Comparison of ENCODE assay signal across 22 cellular contexts in the genomic region with DNA sequence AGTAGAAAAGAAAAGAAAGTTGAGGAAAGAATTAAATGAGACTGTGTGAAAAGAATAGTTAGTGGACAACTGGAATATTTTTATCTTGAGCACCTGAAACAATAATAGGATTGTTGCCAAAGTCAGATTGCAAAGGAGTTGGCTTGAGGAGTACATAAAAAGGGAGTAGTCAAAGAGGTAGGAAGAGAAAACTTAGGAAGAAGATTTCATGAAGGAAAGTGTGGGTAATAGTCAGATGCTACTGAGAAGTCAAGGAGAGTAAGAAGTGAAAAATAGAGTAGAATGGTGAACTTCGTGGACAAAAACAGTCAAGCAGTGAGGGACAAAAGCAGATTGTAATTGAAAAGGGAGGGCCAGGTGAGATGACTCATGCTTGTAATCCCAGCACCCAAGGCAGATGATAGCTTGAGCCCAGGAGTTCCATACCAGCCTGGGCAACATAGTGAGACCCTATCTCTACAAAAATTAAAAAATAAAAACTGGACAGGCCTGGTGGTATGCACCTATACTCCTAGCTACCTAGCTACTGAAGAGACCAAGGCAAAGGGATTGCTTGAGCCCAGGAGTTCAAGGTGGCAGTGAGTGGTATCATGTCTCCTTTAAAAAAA.
A peak's percentile ranks its signal among the peaks of the same experiment; 100 is the strongest.
DNase-seq lines count a peak whose midpoint lies in the region; ATAC-seq and TF ChIP-seq lines count a peak whose summit lies in the region.
"Had no signal": no experiment of that assay in that cellular context is flagged by ENCODE, and none has a peak within 500 bp of the region (broad histone marks: within the 10 kb centered on the region; RNA-seq: fewer than 3 reads in every experiment).

No MANE protein-coding gene starts in this region.

- no peak overlapping the region for H3K4me3 ChIP-seq in Panc1 (ENCODE audit: low read depth in 2 of 2, low read length in 2 of 2)
- H3K4me3 ChIP-seq in ovary: no peak overlapping the region
- no peak overlapping the region for H3K4me3 ChIP-seq in gastrocnemius medialis
- H3K4me3 ChIP-seq: GM12878, sigmoid colon had no signal

- H3K9me3 ChIP-seq in Panc1 (ENCODE audit: control insufficient read depth, insufficient read depth, low read depth, low read length) (no peaks in the 10 kb centered on the region), ovary (no peaks in the 10 kb centered on the region), gastrocnemius medialis (no peaks in the 10 kb centered on the region)
- H3K9me3 ChIP-seq: sigmoid colon had no signal

- peak overlapping the region; percentile 68 for H3K27ac Mint-ChIP-seq in activated naive CD8-positive, alpha-beta T cell
- no peak overlapping the region for H3K27ac Mint-ChIP-seq in activated naive CD8-positive, alpha-beta T cell treated with anti-CD3 and anti-CD28 coated beads, Interleukin-2, amount 50 U/mL, for 24 hours
- H3K27ac Mint-ChIP-seq in effector memory CD8-positive, alpha-beta T cell: peak overlapping the region; percentile 7 to 11
- H3K27ac Mint-ChIP-seq: nephron progenitor cell had no signal

- H3K27me3 ChIP-seq in Panc1 (ENCODE audit: control insufficient read depth, insufficient read depth, low read length) (no peaks in the 10 kb centered on the region), ovary (no peaks in the 10 kb centered on the region), gastrocnemius medialis (no peaks in the 10 kb centered on the region)
- H3K27me3 ChIP-seq: sigmoid colon had no signal

- ATAC-seq in activated naive CD8-positive, alpha-beta T cell treated with anti-CD3 and anti-CD28 coated beads, Interleukin-2, amount 50 U/mL, for 24 hours: no peak
- ATAC-seq in Panc1 (no peak), gastrocnemius medialis (no peak)
- no peak for ATAC-seq in effector memory CD8-positive, alpha-beta T cell (replicated peaks)
- ATAC-seq: GM12878 had no signal

- in situ Hi-C loops in Panc1 (cut with HindIII; ENCODE audit: low pct_unique_long_range_greater_than_20kb, low sequenced_read_pairs) (no loop called here), gastrocnemius medialis (cut with MboI; ENCODE audit: low sequenced_read_pairs in 4 of 4) (no loop called here)

- intact Hi-C loops in Panc1 (cut with micrococcal nuclease; ENCODE audit: unreplicated experiment) (no loop called here), ovary (cut with DNase I) (no loop called here), gastrocnemius medialis (cut with DNase I; ENCODE audit: low total_unique reads) (no loop called here)

- H3K4me3 Mint-ChIP-seq in activated naive CD8-positive, alpha-beta T cell: no peak overlapping the region
- H3K4me3 Mint-ChIP-seq in activated naive CD8-positive, alpha-beta T cell treated with anti-CD3 and anti-CD28 coated beads, Interleukin-2, amount 50 U/mL, for 24 hours: no peak overlapping the region
- no peak overlapping the region for H3K4me3 Mint-ChIP-seq in effector memory CD8-positive, alpha-beta T cell
- H3K4me3 Mint-ChIP-seq: CD14-positive monocyte, nephron progenitor cell had no signal

- H3K4me1 Mint-ChIP-seq in activated naive CD8-positive, alpha-beta T cell (ENCODE audit: low read depth): peaks cover 3% of the 10 kb centered on the region
- H3K4me1 Mint-ChIP-seq in activated naive CD8-positive, alpha-beta T cell treated with anti-CD3 and anti-CD28 coated beads, Interleukin-2, amount 50 U/mL, for 24 hours: no peaks in the 10 kb centered on the region
- H3K4me1 Mint-ChIP-seq in effector memory CD8-positive, alpha-beta T cell (ENCODE audit: low read depth in 2 of 2): no peaks in the 10 kb centered on the region
- H3K4me1 Mint-ChIP-seq: CD14-positive monocyte, nephron progenitor cell had no signal

- H3K4me1 ChIP-seq in Panc1 (ENCODE audit: control insufficient read depth, insufficient read depth, low read length) (no peaks in the 10 kb centered on the region), ovary (ENCODE audit: insufficient read depth) (no peaks in the 10 kb centered on the region), gastrocnemius medialis (no peaks in the 10 kb centered on the region)
- H3K4me1 ChIP-seq: sigmoid colon had no signal

- WGBS in ovary, 3 donors: 91 to 100% (median 97%) methylated on average over 1 of the region's 1 CpG

- no peak for TF ChIP-seq EP300 in ovary (IDR thresholded peaks at IDR 0.05)

- CTCF ChIA-PET in Panc1 (lab: Charles Lee): no interaction called here

- H3K36me3 Mint-ChIP-seq in activated naive CD8-positive, alpha-beta T cell: peaks cover 14% of the 10 kb centered on the region
- peaks cover 27% of the 10 kb centered on the region for H3K36me3 Mint-ChIP-seq in activated naive CD8-positive, alpha-beta T cell treated with anti-CD3 and anti-CD28 coated beads, Interleukin-2, amount 50 U/mL, for 24 hours (ENCODE audit: low read depth)
- peaks cover 83% of the 10 kb centered on the region for H3K36me3 Mint-ChIP-seq in effector memory CD8-positive, alpha-beta T cell (ENCODE audit: insufficient read depth)

- H3K36me3 ChIP-seq in Panc1 (ENCODE audit: control insufficient read depth, insufficient read depth, low read length): 0 out of 2 replicates have a peak, but pooled peaks cover 15% of the 10 kb centered on the region
- no peaks in the 10 kb centered on the region for H3K36me3 ChIP-seq in ovary
- H3K36me3 ChIP-seq in gastrocnemius medialis: peaks cover 8 to 68% of the 10 kb centered on the region in 2 donors

- no peak overlapping the region for H3K27ac ChIP-seq in Panc1 (ENCODE audit: low read length)
- H3K27ac ChIP-seq in ovary: no peak overlapping the region
- H3K27ac ChIP-seq in gastrocnemius medialis: no peak overlapping the region
- H3K27ac ChIP-seq: epithelial cell of prostate, sigmoid colon had no signal

- POLR2A ChIA-PET in Panc1 (lab: Charles Lee): no interaction called here

- no peak for TF ChIP-seq CTCF in Panc1 (IDR thresholded peaks at IDR 0.05)
- no peak for TF ChIP-seq CTCF in ovary (IDR thresholded peaks at IDR 0.05)
- TF ChIP-seq CTCF in gastrocnemius medialis (IDR thresholded peaks at IDR 0.05 in 4 of 5, conservative IDR thresholded peaks at IDR 0.05 in 1 of 5): no peak

- DNase-seq in activated naive CD8-positive, alpha-beta T cell treated with anti-CD3 and anti-CD28 coated beads, Interleukin-2, amount 50 U/mL, for 24 hours: no peak
- DNase-seq in Panc1 (ENCODE audit: low read depth, low spot score) (no peak), ovary (no peak), gastrocnemius medialis (no peak)
- DNase-seq in effector memory CD8-positive, alpha-beta T cell: no peak
- no peak for DNase-seq in activated CD4-positive, alpha-beta T cell treated with anti-CD3 and anti-CD28 coated beads, Interleukin-2, amount 50 U/mL, for 1 hour
- DNase-seq: activated CD4-positive, alpha-beta T cell treated with anti-CD3 and anti-CD28 coated beads, Interleukin-2, amount 50 U/mL, for 4 hours; activated T-cell treated with anti-CD3 and anti-CD28 coated beads, Interleukin-2, amount 50 U/mL, for 48 hours; dermis blood vessel endothelial cell; DMS79; hippocampal formation; KG1; NCI-H187 treated with DMSO at 0.1 percent for 48 hours; NCI-H2227 treated with DMSO at 0.1 percent for 48 hours; NCI-H774; nephron progenitor cell; Right ventricle myocardium superior; sigmoid colon had no signal

- H3K9me3 Mint-ChIP-seq in activated naive CD8-positive, alpha-beta T cell (ENCODE audit: low read depth): no peaks in the 10 kb centered on the region
- H3K9me3 Mint-ChIP-seq in activated naive CD8-positive, alpha-beta T cell treated with anti-CD3 and anti-CD28 coated beads, Interleukin-2, amount 50 U/mL, for 24 hours: no peaks in the 10 kb centered on the region
- H3K9me3 Mint-ChIP-seq in effector memory CD8-positive, alpha-beta T cell: no peaks in the 10 kb centered on the region
- H3K9me3 Mint-ChIP-seq: CD14-positive monocyte, nephron progenitor cell had no signal

- H3K27me3 Mint-ChIP-seq in activated naive CD8-positive, alpha-beta T cell: no peaks in the 10 kb centered on the region
- H3K27me3 Mint-ChIP-seq in activated naive CD8-positive, alpha-beta T cell treated with anti-CD3 and anti-CD28 coated beads, Interleukin-2, amount 50 U/mL, for 24 hours: no peaks in the 10 kb centered on the region
- H3K27me3 Mint-ChIP-seq in effector memory CD8-positive, alpha-beta T cell: no peaks in the 10 kb centered on the region

- TF ChIP-seq POLR2A in ovary (IDR thresholded peaks at IDR 0.05): no peak
- TF ChIP-seq POLR2A in gastrocnemius medialis (IDR thresholded peaks at IDR 0.05): no peak

- TSS peak; percentile 33 for BruUV-seq in Panc1 (replicated peaks; lab: Mats Ljungman, UMichigan)
